Comparison of ENCODE assay signal across 8 cellular contexts in genomic region chr17:61401280-61402072, GRCh38. TPM values are rescaled to one million over a fixed set of nuclear protein-coding genes. Genes with fewer than 3 reads are reported as not detected.
DNase-seq lines count a peak whose midpoint lies in the region; ATAC-seq, FAIRE-seq and TF ChIP-seq lines count a peak whose summit lies in the region.

No MANE protein-coding gene starts in this region.

- no peak for TF ChIP-seq POLR2A in adrenal gland (IDR thresholded peaks at IDR 0.05)
- TF ChIP-seq POLR2A in spleen (IDR thresholded peaks at IDR 0.05) = no peak

- H3K9me3 ChIP-seq in adrenal gland (replicated peaks in 1 of 3) (no peaks in the 10 kb centered on the region), spleen (no peaks in the 10 kb centered on the region)

- TF ChIP-seq CTCF in adrenal gland (IDR thresholded peaks at IDR 0.05) = no peak
- TF ChIP-seq CTCF in spleen (IDR thresholded peaks at IDR 0.05 in 8 of 11, conservative IDR thresholded peaks at IDR 0.05 in 3 of 11) = no peak

- FAIRE-seq in HTR-8/SVneo (lab: Jason Lieb, UNC) = peak; percentile 91

- H3K27me3 ChIP-seq in adrenal gland (peaks cover 52% of the 10 kb centered on the region), spleen (replicated peaks in 1 of 7) (peaks cover 41 to 100% (median 95%) of the 10 kb centered on the region in 7 donors)

- intact Hi-C loops in adrenal gland (cut with DNase I) (no loop called here), spleen (cut with DNase I; ENCODE audit: low total_unique reads) (no loop called here)

- H3K27ac ChIP-seq in adrenal gland (peak overlapping the region in 3 of 5 donors; percentile 39 to 91 (median 81)), spleen (peak overlapping the region in 6 of 8 donors; percentile 44 to 84 (median 71))

- DNase-seq in HTR-8/SVneo (ENCODE audit: insufficient read length, low spot score) = no peak
- DNase-seq in adrenal gland = no peak
- peak; percentile 61 for DNase-seq in islet precursor cell
- DNase-seq in spleen = no peak
- DNase-seq in amygdala (lab: John Stamatoyannopoulos, UW) = no peak
- no peak for DNase-seq in LoVo (ENCODE audit: low spot score)
- no peak for DNase-seq in NCI-H1930 (lab: John Stamatoyannopoulos, UW)

- peaks cover 26 to 40% of the 10 kb centered on the region in 2 donors for H3K4me1 ChIP-seq in adrenal gland (replicated peaks in 1 of 2)
- H3K4me1 ChIP-seq in spleen = peaks cover 48 to 94% (median 83%) of the 10 kb centered on the region in 6 donors

- no peak for ATAC-seq in HG02642 (IDR thresholded peaks at IDR 0.05; ENCODE audit: poor library complexity, unreplicated experiment)

- WGBS in adrenal gland, 4 donors = 46 to 70% (median 59%) methylated on average over 19 to 29 of the region's 29 CpGs
- 10 to 14% (median 12%) methylated on average over 21 to 29 of the region's 29 CpGs for WGBS in spleen, 5 donors

- peak overlapping the region in 2 of 4 donors; percentile 4 to 79 for H3K4me3 ChIP-seq in adrenal gland
- peak overlapping the region; percentile 25 to 69 (median 45) for H3K4me3 ChIP-seq in spleen

- peaks cover 0 to 5% of the 10 kb centered on the region in 2 donors for H3K36me3 ChIP-seq in adrenal gland (replicated peaks in 1 of 2)
- H3K36me3 ChIP-seq in spleen = peaks cover 0 to 20% (median 0%) of the 10 kb centered on the region in 6 donors

RNA-seq across cellular contexts. Expression of gene TBX2, which starts 1.8 kb away (rescaled TPM):
- total RNA-seq in adrenal gland = 10 to 100 TPM in 2 of 8 donors, 1 to 10 TPM in 6; 6.4 to 16.0 (median 7.4) TPM
- polyA plus RNA-seq in adrenal gland = 10 to 100 TPM in 2 of 3 donors, 1 to 10 TPM in 1; 2.4 to 22.1 (median 14.9) TPM
- 10 to 100 TPM; 10.1 to 57.6 (median 32.8) TPM for total RNA-seq in spleen
- polyA plus RNA-seq in spleen = 10 to 100 TPM in 2 of 3 donors, 1 to 10 TPM in 1; 6.4 to 21.0 (median 10.9) TPM

RNA-seq across cellular contexts. Expression of gene TBX4, which starts 50.7 kb away (rescaled TPM):
- total RNA-seq in adrenal gland (under 1 TPM in 3 of 8 donors, not detected in 5; 0.14 to 0.54 (median 0.29) TPM), spleen (not detected)
- polyA plus RNA-seq in adrenal gland (under 1 TPM in 1 of 3 donors, not detected in 2; 0.03 TPM), spleen (not detected)
